8 cellular contexts compared by ENCODE assay signal in the genomic region with DNA sequence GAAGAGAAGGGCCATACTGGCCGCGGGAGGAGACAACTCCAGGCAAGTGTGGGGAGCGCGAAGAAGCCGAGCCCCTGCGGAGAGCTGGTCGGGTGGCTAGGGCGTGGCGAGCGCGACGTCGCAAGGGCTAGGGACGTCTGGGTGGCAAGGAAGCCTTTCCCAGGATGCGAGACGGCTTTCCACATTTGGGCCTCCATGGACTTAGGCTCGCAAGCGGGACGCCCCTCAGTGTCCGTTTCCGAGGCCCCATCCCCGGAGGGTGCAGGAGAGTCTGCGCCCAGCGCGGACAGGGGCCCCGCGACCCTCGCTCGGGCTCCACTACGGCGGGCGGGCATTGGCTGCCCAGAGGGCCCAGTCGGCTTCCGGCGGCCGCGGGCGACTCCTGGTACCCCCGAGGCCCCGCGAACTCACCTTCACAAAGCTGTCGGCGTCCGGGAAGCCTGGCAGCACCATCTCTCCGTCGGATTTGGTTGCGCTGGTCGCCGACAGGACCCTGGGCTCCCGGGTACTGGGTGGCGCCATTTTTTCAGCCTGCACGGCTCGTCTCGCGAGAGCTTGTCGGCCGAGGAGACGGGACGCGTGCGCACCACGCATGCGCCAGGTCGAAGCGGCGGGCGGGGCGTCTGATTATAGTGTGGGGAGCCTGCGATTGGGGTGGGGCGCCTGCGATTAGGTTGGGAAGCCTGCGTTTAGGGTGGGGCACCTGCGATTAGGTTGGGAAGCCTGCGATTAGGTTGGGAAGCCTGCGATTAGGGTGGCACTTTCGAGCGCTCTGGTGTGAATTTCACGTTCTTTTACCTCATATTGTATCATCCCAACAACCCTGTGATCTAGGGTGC.
DNase-seq lines count a peak whose midpoint lies in the region; ATAC-seq and TF ChIP-seq lines count a peak whose summit lies in the region.

A gene (minus strand): TSS at position 560 of the 839 bp plus-strand sequence. CDS start 38 bp downstream, at position 522.

- ATAC-seq in HG03439 (IDR thresholded peaks at IDR 0.05; ENCODE audit: unreplicated experiment): peak; percentile 88

- TF ChIP-seq CTCF in AG10803 (conservative IDR thresholded peaks at IDR 0.05; ENCODE audit: low read length) (no peak), choroid plexus epithelial cell (conservative IDR thresholded peaks at IDR 0.05; ENCODE audit: low read depth, low read length) (no peak)

- peak; percentile 64 for TF ChIP-seq POLR2A in GM19099 (IDR thresholded peaks at IDR 0.05; ENCODE audit: extremely low read depth, insufficient read length, low read depth)

- H3K4me3 ChIP-seq in AG10803 (ENCODE audit: low read length) (peak within 1 kb of the TSS; percentile 92), choroid plexus epithelial cell (ENCODE audit: low read depth, low read length) (peak within 1 kb of the TSS; percentile 69)

- peak; percentile 83 for DNase-seq in AG10803 (ENCODE audit: low read depth)
- peak; percentile 99 for DNase-seq in NCI-H510A treated with DMSO at 0.1 percent for 48 hours (lab: John Stamatoyannopoulos, UW)
- peak; percentile 94 to 95 for DNase-seq in activated CD4-positive, alpha-beta T cell treated with anti-CD3 and anti-CD28 coated beads for 4 hours
- peak; percentile 89 for DNase-seq in choroid plexus epithelial cell (ENCODE audit: low read depth)
- peak; percentile 72 for DNase-seq in kidney glomerular epithelial cell (lab: John Stamatoyannopoulos, UW)
- peak; percentile 90 to 92 for DNase-seq in stimulated activated CD4-positive, alpha-beta T cell treated with anti-CD3 and anti-CD28 coated beads, Interleukin-15, amount 100 ng/mL, for 48 hours (ENCODE audit: low read depth in 2 of 2)

Comparison
In these comparisons a context has a peak if more than half of its experiments do, and no peak if none do; other contexts are left out.
1. Peak in every context shown above with its lines: DNase-seq, ATAC-seq and H3K4me3 ChIP-seq.